In the genomic region with DNA sequence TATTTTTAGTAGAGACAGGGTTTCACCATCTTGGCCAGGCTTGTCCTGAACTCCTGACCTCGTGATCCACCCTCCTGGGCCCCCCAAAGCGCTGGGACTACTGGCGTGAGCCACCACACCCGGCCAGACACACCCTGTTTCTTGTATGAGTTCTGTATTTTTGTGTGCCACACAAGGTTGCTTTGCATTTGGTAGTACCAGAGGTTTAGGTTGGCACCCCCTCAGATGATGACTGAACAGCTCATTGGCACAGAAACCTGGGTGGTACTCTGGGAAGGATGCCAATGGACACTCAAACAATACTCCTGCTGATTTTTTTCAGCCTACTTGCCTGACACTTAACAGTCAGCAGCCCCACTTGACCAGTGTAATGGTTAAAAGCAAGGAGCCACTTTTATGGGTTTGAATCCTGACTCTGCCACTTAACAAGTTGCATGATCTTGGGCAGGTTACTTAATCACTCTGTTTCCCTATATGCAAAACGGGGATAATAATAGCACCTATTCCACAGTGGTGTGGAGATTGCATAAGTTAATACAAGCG, we compare ENCODE assay signal across 12 cellular contexts. TPM values are rescaled to one million over a fixed set of nuclear protein-coding genes. Genes with fewer than 3 reads are reported as not detected.
DNase-seq lines count a peak whose midpoint lies in the region; ATAC-seq and TF ChIP-seq lines count a peak whose summit lies in the region.
"Had no signal": no experiment of that assay in that cellular context is flagged by ENCODE, and none has a peak within 500 bp of the region (broad histone marks: within the 10 kb centered on the region; RNA-seq: fewer than 3 reads in every experiment).

No MANE protein-coding gene starts in this region.

- H3K4me3 ChIP-seq in HEK293 (ENCODE audit: low read depth, low read length), result no peak overlapping the region
- peak overlapping the region; percentile 42; the same call in 1 of the 2 replicates for H3K4me3 ChIP-seq in OCI-LY3 (ENCODE audit: low read length)
- H3K4me3 ChIP-seq: adrenal gland, esophagus squamous epithelium had no signal

- H3K36me3 ChIP-seq in HEK293 (ENCODE audit: control insufficient read depth in 2 of 2, insufficient read depth in 1 of 2, low read length in 2 of 2), result no peaks in the 10 kb centered on the region; a peak in 1 of 3 replicates
- H3K36me3 ChIP-seq in OCI-LY3 (replicated peaks; ENCODE audit: low read depth, low read length), result no peaks in the 10 kb centered on the region
- H3K36me3 ChIP-seq: adrenal gland, esophagus squamous epithelium had no signal

- peaks cover 6% of the 10 kb centered on the region for H3K9me3 Mint-ChIP-seq in activated CD4-positive, alpha-beta T cell treated with anti-CD3 and anti-CD28 coated beads, Interleukin-2, amount 10 ng/mL, durations not matched to agents 24 days and 14 days

- intact Hi-C loops in activated CD4-positive, alpha-beta T cell treated with anti-CD3 and anti-CD28 coated beads, Interleukin-2, amount 10 ng/mL, durations not matched to agents 24 days and 14 days (cut with micrococcal nuclease), result loop anchor here (2.0 kb wide), 1 partner anchor 49 kb away; a partner anchor contains a TSS

- TF ChIP-seq CTCF in HEK293 (tag by site-specific recombination; IDR thresholded peaks at IDR 0.05) (no peak), OCI-LY3 (IDR thresholded peaks at IDR 0.05; ENCODE audit: low read depth, low read length) (no peak)

- peak overlapping the region; percentile 60 for H3K9ac ChIP-seq in OCI-LY3 (ENCODE audit: low read length)

- H3K4me1 ChIP-seq in HEK293 (ENCODE audit: control insufficient read depth, insufficient read depth, low read length), result no peaks in the 10 kb centered on the region
- peaks cover 70% of the 10 kb centered on the region for H3K4me1 ChIP-seq in OCI-LY3 (ENCODE audit: low read length)
- H3K4me1 ChIP-seq: adrenal gland had no signal

- no peaks in the 10 kb centered on the region for H3K27me3 ChIP-seq in OCI-LY3 (ENCODE audit: low read depth, low read length)
- H3K27me3 ChIP-seq: adrenal gland, esophagus squamous epithelium had no signal

- peak overlapping the region; percentile 55 for H3K4me2 ChIP-seq in OCI-LY3 (ENCODE audit: low read length)

- H3K27me3 Mint-ChIP-seq in activated CD4-positive, alpha-beta T cell treated with anti-CD3 and anti-CD28 coated beads, Interleukin-2, amount 10 ng/mL, durations not matched to agents 24 days and 14 days, result no peaks in the 10 kb centered on the region

- peak; percentile 20 for DNase-seq in EL
- DNase-seq in germinal center (ENCODE audit: low spot score), result peak; percentile 32
- no peak for DNase-seq in activated CD4-positive, alpha-beta T cell treated with anti-CD3 and anti-CD28 coated beads, Interleukin-2, amount 10 ng/mL, durations not matched to agents 24 days and 14 days
- DNase-seq in NCI-H146 (lab: John Stamatoyannopoulos, UW), result no peak
- DNase-seq in activated CD4-positive, CD25-positive, alpha-beta regulatory T cell (lab: John Stamatoyannopoulos, UW), result no peak
- DNase-seq: activated CD4-positive, CD25-positive, alpha-beta regulatory T cell treated with anti-CD3 and anti-CD28 coated beads, Interleukin-2, amount 50 U/mL, for 72 hours; esophagus squamous epithelium; NCI-H774 had no signal

- H3K79me2 ChIP-seq in OCI-LY3 (ENCODE audit: low read length), result no peaks in the 10 kb centered on the region

- no peaks in the 10 kb centered on the region for H3K36me3 Mint-ChIP-seq in activated CD4-positive, alpha-beta T cell treated with anti-CD3 and anti-CD28 coated beads, Interleukin-2, amount 10 ng/mL, durations not matched to agents 24 days and 14 days (ENCODE audit: low read depth)

- no peak overlapping the region for H3K27ac Mint-ChIP-seq in activated CD4-positive, alpha-beta T cell treated with anti-CD3 and anti-CD28 coated beads, Interleukin-2, amount 10 ng/mL, durations not matched to agents 24 days and 14 days

- POLR2A ChIA-PET in HEK293 (lab: Yijun Ruan, JAX), result no interaction called here

- H2AFZ ChIP-seq in OCI-LY3 (ENCODE audit: low read depth, low read length), result no peak overlapping the region

- H3K9me3 ChIP-seq in HEK293 (ENCODE audit: control insufficient read depth, insufficient read depth, low read depth, low read length), result no peaks in the 10 kb centered on the region
- no peaks in the 10 kb centered on the region for H3K9me3 ChIP-seq in OCI-LY3 (ENCODE audit: insufficient read depth, low read length)
- H3K9me3 ChIP-seq: adrenal gland, esophagus squamous epithelium had no signal

- H3K27ac ChIP-seq in HEK293 (ENCODE audit: extremely low read depth, low read depth, low read length) (no peak overlapping the region), OCI-LY3 (ENCODE audit: low read length) (peak overlapping the region; percentile 85)
- H3K27ac ChIP-seq: adrenal gland, esophagus squamous epithelium had no signal

- H3K4me1 Mint-ChIP-seq in activated CD4-positive, alpha-beta T cell treated with anti-CD3 and anti-CD28 coated beads, Interleukin-2, amount 10 ng/mL, durations not matched to agents 24 days and 14 days, result peaks cover 3% of the 10 kb centered on the region

- no peaks in the 10 kb centered on the region for H4K20me1 ChIP-seq in OCI-LY3 (ENCODE audit: insufficient read depth, low read length)

- ATAC-seq in GM18519 (IDR thresholded peaks at IDR 0.05; ENCODE audit: low FRiP score, unreplicated experiment), result no peak

- CTCF ChIA-PET in HEK293 (lab: Yijun Ruan, JAX), result no interaction called here

- no peak overlapping the region for H3K4me3 Mint-ChIP-seq in activated CD4-positive, alpha-beta T cell treated with anti-CD3 and anti-CD28 coated beads, Interleukin-2, amount 10 ng/mL, durations not matched to agents 24 days and 14 days

TF ChIP-seq in HEK293, 187 proteins besides CTCF, POLR2A, EP300 and RAD21:
- TF ChIP-seq ZNF596 (tag by site-specific recombination; IDR thresholded peaks at IDR 0.05), result no peak
- no peak for TF ChIP-seq ZNF202 (tag by site-specific recombination; IDR thresholded peaks at IDR 0.05; ENCODE audit: borderline replicate concordance)
- no peak for TF ChIP-seq ZNF501 (tag by site-specific recombination; IDR thresholded peaks at IDR 0.05)
- 0 out of 2 replicates have a peak, but pooled peaks have one; percentile 9 for TF ChIP-seq FEZF1 (tag by site-specific recombination; IDR thresholded peaks at IDR 0.05)
- TF ChIP-seq, protein P1, sequence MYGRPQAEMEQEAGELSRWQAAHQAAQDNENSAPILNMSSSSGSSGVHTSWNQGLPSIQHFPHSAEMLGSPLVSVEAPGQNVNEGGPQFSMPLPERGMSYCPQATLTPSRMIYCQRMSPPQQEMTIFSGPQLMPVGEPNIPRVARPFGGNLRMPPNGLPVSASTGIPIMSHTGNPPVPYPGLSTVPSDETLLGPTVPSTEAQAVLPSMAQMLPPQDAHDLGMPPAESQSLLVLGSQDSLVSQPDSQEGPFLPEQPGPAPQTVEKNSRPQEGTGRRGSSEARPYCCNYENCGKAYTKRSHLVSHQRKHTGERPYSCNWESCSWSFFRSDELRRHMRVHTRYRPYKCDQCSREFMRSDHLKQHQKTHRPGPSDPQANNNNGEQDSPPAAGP (tag by site-specific recombination; IDR thresholded peaks at IDR 0.05), result no peak
- TF ChIP-seq KLF1 (tag by site-specific recombination; IDR thresholded peaks at IDR 0.05), result peak; percentile 64; the same call in 1 of the 2 replicates
- no peak for TF ChIP-seq YY2 (tag by site-specific recombination; IDR thresholded peaks at IDR 0.05)

RNA-seq across cellular contexts. Expression of a gene that starts 39.2 kb away (rescaled TPM):
- total RNA-seq in activated CD4-positive, alpha-beta T cell treated with anti-CD3 and anti-CD28 coated beads, Interleukin-2, amount 10 ng/mL, durations not matched to agents 24 days and 14 days, result 110 and 111 TPM in 2 replicates

RNA-seq across cellular contexts. Expression of a gene that starts 49.3 kb away (rescaled TPM):
- 40.4 and 43.5 TPM in 2 replicates for total RNA-seq in activated CD4-positive, alpha-beta T cell treated with anti-CD3 and anti-CD28 coated beads, Interleukin-2, amount 10 ng/mL, durations not matched to agents 24 days and 14 days

Comparison
In these comparisons a context has a peak if more than half of its experiments do, and no peak if none do; other contexts are left out.
1. DNase-seq: peak in EL (single experiment) and germinal center (single experiment); none in activated CD4-positive, alpha-beta T cell treated with anti-CD3 and anti-CD28 coated beads, Interleukin-2, amount 10 ng/mL, durations not matched to agents 24 days and 14 days (single experiment), NCI-H146 (single experiment) and activated CD4-positive, CD25-positive, alpha-beta regulatory T cell (0 of 4).